23 cellular contexts compared by ENCODE assay signal in the genomic region with DNA sequence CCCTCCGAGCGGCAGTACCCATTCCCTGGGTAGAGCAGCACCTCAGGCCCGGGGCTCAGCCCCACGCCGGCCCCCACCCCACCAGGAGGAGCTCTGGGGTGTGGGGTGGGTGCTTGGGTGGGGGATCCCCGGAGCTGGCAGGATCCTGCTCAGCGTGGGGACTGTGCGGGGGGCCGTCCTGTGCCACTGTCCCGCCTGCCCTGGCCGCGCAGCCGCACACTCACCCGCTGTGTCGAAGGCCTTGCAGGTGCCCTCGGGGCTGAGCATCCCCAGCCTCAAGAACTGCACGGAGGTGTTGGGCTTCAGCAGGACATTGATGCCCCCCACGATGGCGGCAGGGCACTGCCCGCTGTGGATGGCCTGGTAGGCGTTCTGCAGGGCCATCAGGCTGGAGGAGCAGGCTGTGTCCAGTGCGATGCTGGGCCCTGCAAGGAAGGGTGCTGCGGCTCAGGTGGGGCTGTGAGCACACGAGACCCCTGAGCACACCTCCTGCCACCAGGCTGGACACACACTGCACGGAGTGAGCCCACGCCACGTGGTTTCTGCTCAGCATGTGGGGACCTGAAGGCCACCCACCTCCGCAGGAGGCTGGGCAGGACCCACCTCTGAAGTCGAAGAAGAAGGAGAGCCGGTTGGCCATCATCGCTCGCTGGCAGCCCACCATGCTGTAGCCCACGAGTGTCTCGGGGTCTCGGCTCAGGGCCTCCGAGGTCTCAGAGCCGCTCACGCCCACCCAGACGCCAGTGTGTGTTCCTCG. TPM values are rescaled to one million over a fixed set of nuclear protein-coding genes. Genes with fewer than 3 reads are reported as not detected.
A peak's percentile ranks its signal among the peaks of the same experiment; 100 is the strongest.
DNase-seq lines count a peak whose midpoint lies in the region; ATAC-seq and TF ChIP-seq lines count a peak whose summit lies in the region.
"Had no signal": no experiment of that assay in that cellular context is flagged by ENCODE, and none has a peak within 500 bp of the region (broad histone marks: within the 10 kb centered on the region; RNA-seq: fewer than 3 reads in every experiment).

No MANE protein-coding gene starts in this region.

- intact Hi-C loops in activated T-helper 2 cell treated with anti-CD3 and anti-CD28 coated beads, Interferon-gamma antibody, Interleukin-2, Interleukin-4, amounts not matched to agents 10 μg/mL and 5 μg/mL and 100 μg/mL, durations not matched to agents 14 hours and 24 hours and 36 hours (cut with micrococcal nuclease) = no loop called here
- intact Hi-C loops in mucosa of descending colon (cut with DNase I, micrococcal nuclease) = no loop called here

- peaks cover 14% of the 10 kb centered on the region for H3K4me1 Mint-ChIP-seq in activated T-cell treated with anti-CD3 and anti-CD28 coated beads, Interleukin-2, amount 50 U/mL, for 24 hours (ENCODE audit: low read depth)
- peaks cover 4% of the 10 kb centered on the region for H3K4me1 Mint-ChIP-seq in activated T-helper 2 cell treated with anti-CD3 and anti-CD28 coated beads, Interferon-gamma antibody, Interleukin-2, Interleukin-4, amounts not matched to agents 10 μg/mL and 5 μg/mL and 100 μg/mL, durations not matched to agents 14 hours and 24 hours and 36 hours (ENCODE audit: low read depth)

- no peaks in the 10 kb centered on the region for H3K27me3 Mint-ChIP-seq in activated T-cell treated with anti-CD3 and anti-CD28 coated beads, Interleukin-2, amount 50 U/mL, for 24 hours
- H3K27me3 Mint-ChIP-seq in activated T-helper 2 cell treated with anti-CD3 and anti-CD28 coated beads, Interferon-gamma antibody, Interleukin-2, Interleukin-4, amounts not matched to agents 10 μg/mL and 5 μg/mL and 100 μg/mL, durations not matched to agents 14 hours and 24 hours and 36 hours (ENCODE audit: low read depth) = no peaks in the 10 kb centered on the region
- H3K27me3 Mint-ChIP-seq: activated naive CD8-positive, alpha-beta T cell treated with anti-CD3 and anti-CD28 coated beads, Interleukin-2, amount 50 U/mL, for 24 hours; stimulated activated naive CD8-positive, alpha-beta T cell treated with anti-CD3 and anti-CD28 coated beads, Interleukin-15, Interleukin-2, amounts not matched to agents 100 ng/mL and 50 ng/mL, for 24 hours had no signal

- H3K36me3 ChIP-seq in mucosa of descending colon (ENCODE audit: low read depth) = peaks cover 21% of the 10 kb centered on the region

- H3K27ac Mint-ChIP-seq in activated T-cell treated with anti-CD3 and anti-CD28 coated beads, Interleukin-2, amount 50 U/mL, for 24 hours = peak overlapping the region; percentile 73
- peak overlapping the region; percentile 49 for H3K27ac Mint-ChIP-seq in activated T-helper 2 cell treated with anti-CD3 and anti-CD28 coated beads, Interferon-gamma antibody, Interleukin-2, Interleukin-4, amounts not matched to agents 10 μg/mL and 5 μg/mL and 100 μg/mL, durations not matched to agents 14 hours and 24 hours and 36 hours
- H3K27ac Mint-ChIP-seq: activated naive CD8-positive, alpha-beta T cell treated with anti-CD3 and anti-CD28 coated beads, Interleukin-2, amount 50 U/mL, for 24 hours; activated T-helper 1 cell treated with anti-CD3 and anti-CD28 coated beads, Interleukin-12 subunit alpha, Interleukin-12 subunit beta, Interleukin-2, Interleukin-4 antibody, amounts not matched to agents 30 ng/mL and 10 ng/mL and 1 ng/mL, durations not matched to agents 14 hours and 24 hours and 36 hours; natural killer cell; stimulated activated naive CD8-positive, alpha-beta T cell treated with anti-CD3 and anti-CD28 coated beads, Interleukin-15, Interleukin-2, amounts not matched to agents 100 ng/mL and 50 ng/mL, for 24 hours had no signal

- DNase-seq in activated T-cell treated with anti-CD3 and anti-CD28 coated beads, Interleukin-2, amount 50 U/mL, for 24 hours = no peak
- DNase-seq in activated T-cell treated with anti-CD3 and anti-CD28 coated beads, Interleukin-2, amount 50 U/mL, for 48 hours = no peak
- DNase-seq in activated T-helper 2 cell treated with anti-CD3 and anti-CD28 coated beads, Interferon-gamma antibody, Interleukin-2, Interleukin-4, amounts not matched to agents 10 μg/mL and 5 μg/mL and 100 μg/mL, durations not matched to agents 14 hours and 24 hours and 36 hours (ENCODE audit: low spot score) = no peak
- DNase-seq in mucosa of descending colon (peak in 2 of 3 donors; percentile 19 to 52), NCI-H1092 (lab: John Stamatoyannopoulos, UW) (no peak), pons (ENCODE audit: low spot score) (no peak)
- DNase-seq: activated CD4-positive, CD25-positive, alpha-beta regulatory T cell; activated naive CD8-positive, alpha-beta T cell treated with anti-CD3 and anti-CD28 coated beads, Interleukin-2, amount 50 U/mL, for 24 hours; BE2C; brain microvascular endothelial cell; Calu3; foreskin keratinocyte; natural killer cell; NCI-H1105; NCI-H2081 treated with DMSO at 0.1 percent for 48 hours; NCI-H446 treated with DMSO at 0.1 percent for 48 hours; Peyer's patch; stimulated activated CD4-positive, alpha-beta T cell treated with anti-CD3 and anti-CD28 coated beads, Interleukin-2, amount 100 ng/mL, for 24 hours; trophoblast cell had no signal

- peak overlapping the region; percentile 36 for H3K4me3 Mint-ChIP-seq in activated T-cell treated with anti-CD3 and anti-CD28 coated beads, Interleukin-2, amount 50 U/mL, for 24 hours
- H3K4me3 Mint-ChIP-seq in activated T-helper 2 cell treated with anti-CD3 and anti-CD28 coated beads, Interferon-gamma antibody, Interleukin-2, Interleukin-4, amounts not matched to agents 10 μg/mL and 5 μg/mL and 100 μg/mL, durations not matched to agents 14 hours and 24 hours and 36 hours (ENCODE audit: low read depth) = no peak overlapping the region
- H3K4me3 Mint-ChIP-seq: activated naive CD8-positive, alpha-beta T cell treated with anti-CD3 and anti-CD28 coated beads, Interleukin-2, amount 50 U/mL, for 24 hours; activated T-helper 1 cell treated with anti-CD3 and anti-CD28 coated beads, Interleukin-12 subunit alpha, Interleukin-12 subunit beta, Interleukin-2, Interleukin-4 antibody, amounts not matched to agents 30 ng/mL and 10 ng/mL and 1 ng/mL, durations not matched to agents 14 hours and 24 hours and 36 hours; natural killer cell; stimulated activated naive CD8-positive, alpha-beta T cell treated with anti-CD3 and anti-CD28 coated beads, Interleukin-15, Interleukin-2, amounts not matched to agents 100 ng/mL and 50 ng/mL, for 24 hours had no signal

- H3K9me3 Mint-ChIP-seq in activated T-cell treated with anti-CD3 and anti-CD28 coated beads, Interleukin-2, amount 50 U/mL, for 24 hours = no peaks in the 10 kb centered on the region
- no peaks in the 10 kb centered on the region for H3K9me3 Mint-ChIP-seq in activated T-helper 2 cell treated with anti-CD3 and anti-CD28 coated beads, Interferon-gamma antibody, Interleukin-2, Interleukin-4, amounts not matched to agents 10 μg/mL and 5 μg/mL and 100 μg/mL, durations not matched to agents 14 hours and 24 hours and 36 hours
- H3K9me3 Mint-ChIP-seq: activated naive CD8-positive, alpha-beta T cell treated with anti-CD3 and anti-CD28 coated beads, Interleukin-2, amount 50 U/mL, for 24 hours; activated T-helper 1 cell treated with anti-CD3 and anti-CD28 coated beads, Interleukin-12 subunit alpha, Interleukin-12 subunit beta, Interleukin-2, Interleukin-4 antibody, amounts not matched to agents 30 ng/mL and 10 ng/mL and 1 ng/mL, durations not matched to agents 14 hours and 24 hours and 36 hours; natural killer cell; stimulated activated naive CD8-positive, alpha-beta T cell treated with anti-CD3 and anti-CD28 coated beads, Interleukin-15, Interleukin-2, amounts not matched to agents 100 ng/mL and 50 ng/mL, for 24 hours had no signal

- TF ChIP-seq CTCF in mucosa of descending colon (IDR thresholded peaks at IDR 0.05) = no peak

- H3K4me1 ChIP-seq in mucosa of descending colon (ENCODE audit: low read depth) = peaks cover 9% of the 10 kb centered on the region
- H3K4me1 ChIP-seq: BE2C, foreskin keratinocyte had no signal

- no peak for ATAC-seq in mucosa of descending colon
- ATAC-seq: activated naive CD8-positive, alpha-beta T cell treated with anti-CD3 and anti-CD28 coated beads, Interleukin-2, amount 50 U/mL, for 24 hours; foreskin keratinocyte; natural killer cell had no signal

- H3K4me3 ChIP-seq in mucosa of descending colon = no peak overlapping the region
- H3K4me3 ChIP-seq: hepatocyte, Peyer's patch, SK-N-MC had no signal

- H3K36me3 Mint-ChIP-seq in activated T-cell treated with anti-CD3 and anti-CD28 coated beads, Interleukin-2, amount 50 U/mL, for 24 hours (ENCODE audit: low read depth) = peaks cover 73% of the 10 kb centered on the region
- H3K36me3 Mint-ChIP-seq in activated T-helper 2 cell treated with anti-CD3 and anti-CD28 coated beads, Interferon-gamma antibody, Interleukin-2, Interleukin-4, amounts not matched to agents 10 μg/mL and 5 μg/mL and 100 μg/mL, durations not matched to agents 14 hours and 24 hours and 36 hours (ENCODE audit: low read depth) = peaks cover 36% of the 10 kb centered on the region
- H3K36me3 Mint-ChIP-seq: natural killer cell had no signal

- H3K9me3 ChIP-seq in mucosa of descending colon = no peaks in the 10 kb centered on the region
- H3K9me3 ChIP-seq: BE2C, Peyer's patch had no signal

RNA-seq across cellular contexts. Expression of a gene that starts 4.9 kb away (rescaled TPM):
- 387 and 409 TPM in 2 replicates for total RNA-seq in activated T-helper 2 cell treated with anti-CD3 and anti-CD28 coated beads, Interferon-gamma antibody, Interleukin-2, Interleukin-4, amounts not matched to agents 10 μg/mL and 5 μg/mL and 100 μg/mL, durations not matched to agents 14 hours and 24 hours and 36 hours
- 100 to 1,000 TPM in 2 of 3 donors, 10 to 100 TPM in 1; 87.2 to 115 (median 102) TPM for total RNA-seq in mucosa of descending colon

RNA-seq across cellular contexts. Expression of a gene that starts 27.6 kb away (rescaled TPM):
- 154 and 179 TPM in 2 replicates for total RNA-seq in activated T-helper 2 cell treated with anti-CD3 and anti-CD28 coated beads, Interferon-gamma antibody, Interleukin-2, Interleukin-4, amounts not matched to agents 10 μg/mL and 5 μg/mL and 100 μg/mL, durations not matched to agents 14 hours and 24 hours and 36 hours
- total RNA-seq in mucosa of descending colon = 100 to 1,000 TPM in 2 of 3 donors, 10 to 100 TPM in 1; 99.8 to 143 (median 138) TPM

RNA-seq across cellular contexts. Expression of a gene that starts 41.5 kb away (rescaled TPM):
- total RNA-seq in activated T-helper 2 cell treated with anti-CD3 and anti-CD28 coated beads, Interferon-gamma antibody, Interleukin-2, Interleukin-4, amounts not matched to agents 10 μg/mL and 5 μg/mL and 100 μg/mL, durations not matched to agents 14 hours and 24 hours and 36 hours = 103 TPM in 2 replicates
- 10 to 100 TPM; 73.6 to 81.6 (median 80.4) TPM for total RNA-seq in mucosa of descending colon

RNA-seq across cellular contexts. Expression of a gene that starts 41.6 kb away (rescaled TPM):
- total RNA-seq in activated T-helper 2 cell treated with anti-CD3 and anti-CD28 coated beads, Interferon-gamma antibody, Interleukin-2, Interleukin-4, amounts not matched to agents 10 μg/mL and 5 μg/mL and 100 μg/mL, durations not matched to agents 14 hours and 24 hours and 36 hours = 21.8 and 21.9 TPM in 2 replicates
- total RNA-seq in mucosa of descending colon = 10 to 100 TPM; 30.7 to 37.9 (median 30.9) TPM

RNA-seq across cellular contexts. Expression of a gene that starts 55.7 kb away (rescaled TPM):
- total RNA-seq in activated T-helper 2 cell treated with anti-CD3 and anti-CD28 coated beads, Interferon-gamma antibody, Interleukin-2, Interleukin-4, amounts not matched to agents 10 μg/mL and 5 μg/mL and 100 μg/mL, durations not matched to agents 14 hours and 24 hours and 36 hours = 138 and 145 TPM in 2 replicates
- total RNA-seq in mucosa of descending colon = 100 to 1,000 TPM in 2 of 3 donors, 10 to 100 TPM in 1; 84.9 to 151 (median 124) TPM

Comparison
In these comparisons a context has a peak if more than half of its experiments do, and no peak if none do; other contexts are left out.
1. DNase-seq: peak in mucosa of descending colon (2 of 3); none in activated T-cell treated with anti-CD3 and anti-CD28 coated beads, Interleukin-2, amount 50 U/mL, for 24 hours (single experiment), activated T-cell treated with anti-CD3 and anti-CD28 coated beads, Interleukin-2, amount 50 U/mL, for 48 hours (0 of 2), activated T-helper 2 cell treated with anti-CD3 and anti-CD28 coated beads, Interferon-gamma antibody, Interleukin-2, Interleukin-4, amounts not matched to agents 10 μg/mL and 5 μg/mL and 100 μg/mL, durations not matched to agents 14 hours and 24 hours and 36 hours (single experiment), NCI-H1092 (single experiment) and pons (single experiment).